ENCODE assay signal across 17 cellular contexts in genomic region chr11:79744941-79745340, GRCh38.
DNase-seq lines count a peak whose midpoint lies in the region; ATAC-seq, FAIRE-seq and TF ChIP-seq lines count a peak whose summit lies in the region.
"Had no signal": no experiment of that assay in that cellular context is flagged by ENCODE, and none has a peak within 500 bp of the region (broad histone marks: within the 10 kb centered on the region; RNA-seq: fewer than 3 reads in every experiment).

No MANE protein-coding gene starts in this region.

- H3K4me3 ChIP-seq in RWPE2 (ENCODE audit: severe bottlenecking) (no peak overlapping the region), epithelial cell of esophagus (ENCODE audit: low read length) (no peak overlapping the region), kidney (ENCODE audit: low read length in 2 of 2) (no peak overlapping the region)
- H3K4me3 ChIP-seq: BLaER1 treated with 17β-estradiol and CSF1 and Interleukin-3, amounts not matched to agents 10 nM and 100 nM had no signal

- no peaks in the 10 kb centered on the region for H3K36me3 ChIP-seq in RWPE2 (ENCODE audit: low read depth)
- no peaks in the 10 kb centered on the region for H3K36me3 ChIP-seq in kidney (ENCODE audit: control insufficient read depth in 1 of 2, insufficient read depth in 2 of 2, low read length in 2 of 2)
- H3K36me3 ChIP-seq: BLaER1 treated with 17β-estradiol and CSF1 and Interleukin-3, amounts not matched to agents 10 nM and 100 nM had no signal

- H3K4me1 ChIP-seq in RWPE2 (ENCODE audit: insufficient read depth, poor library complexity, severe bottlenecking), result no peaks in the 10 kb centered on the region
- H3K4me1 ChIP-seq in kidney (ENCODE audit: control insufficient read depth in 1 of 2, insufficient read depth in 1 of 2, low read depth in 1 of 2, low read length in 2 of 2), result no peaks in the 10 kb centered on the region
- H3K4me1 ChIP-seq: BLaER1 treated with 17β-estradiol and CSF1 and Interleukin-3, amounts not matched to agents 10 nM and 100 nM had no signal

- no peak overlapping the region for H3K27ac ChIP-seq in RWPE2 (ENCODE audit: poor library complexity, severe bottlenecking)
- no peak overlapping the region for H3K27ac ChIP-seq in kidney (ENCODE audit: low read depth in 2 of 2, low read length in 2 of 2)
- H3K27ac ChIP-seq: BLaER1 treated with 17β-estradiol and CSF1 and Interleukin-3, amounts not matched to agents 10 nM and 100 nM had no signal

- peak; percentile 59; the same call in 2 of the 3 replicates for ATAC-seq in RWPE2 (ENCODE audit: low read depth)
- ATAC-seq in omental fat pad (ENCODE audit: low FRiP score), result no peak

- peak; percentile 56 for DNase-seq in NCI-H226
- DNase-seq in RWPE2 (ENCODE audit: low spot score), result no peak
- DNase-seq in epithelial cell of esophagus (ENCODE audit: low read depth), result peak; percentile 47
- DNase-seq in kidney tubule cell (ENCODE audit: low spot score), result peak; percentile 57
- no peak for DNase-seq in LoVo (ENCODE audit: low spot score)
- DNase-seq in kidney, result no peak
- no peak for DNase-seq in omental fat pad (ENCODE audit: low spot score)
- DNase-seq in stimulated activated CD4-positive, alpha-beta T cell treated with anti-CD3 and anti-CD28 coated beads, Interleukin-2, amount 100 ng/mL, for 48 hours, result no peak
- DNase-seq: ACHN; Calu3; CD4-positive, CD25-positive, alpha-beta regulatory T cell; DMS 273 treated with DMSO at 0.1 percent for 48 hours; HCEC 1CT; HFFc6 had no signal

- no peaks in the 10 kb centered on the region for H3K27me3 ChIP-seq in RWPE2 (ENCODE audit: insufficient read depth, poor library complexity, severe bottlenecking)
- H3K27me3 ChIP-seq: BLaER1 treated with 17β-estradiol and CSF1 and Interleukin-3, amounts not matched to agents 10 nM and 100 nM had no signal

- no peak for FAIRE-seq in kidney (lab: Jason Lieb, UNC)
- FAIRE-seq: GM18507, HTR-8/SVneo had no signal

- H3K9me3 ChIP-seq in RWPE2 (ENCODE audit: severe bottlenecking), result no peaks in the 10 kb centered on the region
- H3K9me3 ChIP-seq in kidney (ENCODE audit: control insufficient read depth in 1 of 2, low read length in 2 of 2), result no peaks in the 10 kb centered on the region
- H3K9me3 ChIP-seq: BLaER1 treated with 17β-estradiol and CSF1 and Interleukin-3, amounts not matched to agents 10 nM and 100 nM had no signal

- H3K9ac ChIP-seq in kidney (ENCODE audit: low read length in 2 of 2), result no peak overlapping the region
- H3K9ac ChIP-seq: BLaER1 treated with 17β-estradiol and CSF1 and Interleukin-3, amounts not matched to agents 10 nM and 100 nM had no signal

- intact Hi-C loops in kidney (cut with DNase I), result no loop called here

- TF ChIP-seq CTCF in RWPE2 (IDR thresholded peaks at IDR 0.05; ENCODE audit: poor library complexity, severe bottlenecking) (no peak), epithelial cell of esophagus (IDR thresholded peaks at IDR 0.05; ENCODE audit: insufficient read depth, low read depth, low read length, missing control alignments) (no peak), kidney (IDR thresholded peaks at IDR 0.05; ENCODE audit: borderline replicate concordance, extremely low read depth, insufficient read depth) (no peak), omental fat pad (IDR thresholded peaks at IDR 0.05) (no peak)

Comparison
In these comparisons a context has a peak if more than half of its experiments do, and no peak if none do; other contexts are left out.
1. DNase-seq: peak in NCI-H226 (single experiment), epithelial cell of esophagus (single experiment) and kidney tubule cell (single experiment); none in RWPE2 (single experiment), LoVo (single experiment), kidney (single experiment), omental fat pad (single experiment) and stimulated activated CD4-positive, alpha-beta T cell treated with anti-CD3 and anti-CD28 coated beads, Interleukin-2, amount 100 ng/mL, for 48 hours (0 of 2).